In the genomic region with DNA sequence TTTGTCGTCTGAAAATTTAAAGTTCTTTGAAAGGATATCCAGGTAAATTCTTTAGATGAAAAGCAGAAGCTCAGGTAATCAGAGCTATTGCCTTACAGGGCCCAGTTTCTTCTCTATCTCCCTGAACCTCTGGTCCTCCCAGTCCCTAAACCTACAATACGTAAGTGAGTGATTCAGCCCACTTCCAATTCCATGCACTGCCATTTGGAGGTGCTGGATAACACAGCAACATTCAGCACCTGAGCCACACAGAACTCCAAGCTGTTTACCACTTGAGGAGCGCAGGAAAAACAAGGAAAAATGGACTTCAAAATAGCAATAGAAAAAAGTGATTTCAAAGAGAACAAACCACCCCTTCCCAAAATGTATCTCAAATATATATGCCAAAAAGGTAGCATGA, we compare ENCODE assay signal across 17 cellular contexts.
"Had no signal": no experiment of that assay in that cellular context is flagged by ENCODE, and none has a peak within 500 bp of the region (broad histone marks: within the 10 kb centered on the region; RNA-seq: fewer than 3 reads in every experiment).

No MANE protein-coding gene starts in this region.

- H3K4me1 Mint-ChIP-seq: activated naive CD8-positive, alpha-beta T cell treated with anti-CD3 and anti-CD28 coated beads, Interleukin-2, amount 10 ng/mL, durations not matched to agents 7 days and 5 days; nephron had no signal

- DNase-seq: activated CD4-positive, alpha-beta memory T cell treated with anti-CD3 and anti-CD28 coated beads for 36 hours; activated gamma-delta T cell treated with Interleukin-2 at 50 U/mL for 16 hours; activated naive CD8-positive, alpha-beta T cell treated with anti-CD3 and anti-CD28 coated beads, Interleukin-2, amount 10 ng/mL, durations not matched to agents 7 days and 5 days; activated T-cell treated with anti-CD3 and anti-CD28 coated beads, Interleukin-2, amount 50 U/mL, for 48 hours; anterior cingulate cortex; dorsolateral prefrontal cortex; esophagus squamous epithelium; foreskin fibroblast; left lung; ovary; stimulated activated CD4-positive, alpha-beta T cell treated with anti-CD3 and anti-CD28 coated beads, Interleukin-2, amount 100 ng/mL, for 48 hours; stimulated activated naive CD4-positive, alpha-beta T cell treated with Interleukin-2 at 50 U/mL for 16 hours; upper lobe of left lung had no signal

- H3K27me3 Mint-ChIP-seq: activated CD4-positive, alpha-beta memory T cell treated with anti-CD3 and anti-CD28 coated beads for 36 hours; activated naive CD8-positive, alpha-beta T cell treated with anti-CD3 and anti-CD28 coated beads, Interleukin-2, amount 10 ng/mL, durations not matched to agents 7 days and 5 days; memory B cell had no signal

- H3K27ac Mint-ChIP-seq: activated CD4-positive, alpha-beta memory T cell treated with anti-CD3 and anti-CD28 coated beads for 36 hours; activated naive CD8-positive, alpha-beta T cell treated with anti-CD3 and anti-CD28 coated beads, Interleukin-2, amount 10 ng/mL, durations not matched to agents 7 days and 5 days; memory B cell; nephron had no signal

- H3K36me3 ChIP-seq: breast epithelium, esophagus squamous epithelium, left lung, ovary, suprapubic skin, upper lobe of left lung had no signal

- H3K4me3 ChIP-seq: breast epithelium, dorsolateral prefrontal cortex, esophagus squamous epithelium, left lung, ovary, suprapubic skin, upper lobe of left lung had no signal

- ATAC-seq: left lung had no signal

- H3K9me3 ChIP-seq: esophagus squamous epithelium, left lung, ovary, suprapubic skin, upper lobe of left lung had no signal

- H3K4me3 Mint-ChIP-seq: activated CD4-positive, alpha-beta memory T cell treated with anti-CD3 and anti-CD28 coated beads for 36 hours; activated naive CD8-positive, alpha-beta T cell treated with anti-CD3 and anti-CD28 coated beads, Interleukin-2, amount 10 ng/mL, durations not matched to agents 7 days and 5 days; memory B cell; nephron had no signal

- H3K9me3 Mint-ChIP-seq: activated CD4-positive, alpha-beta memory T cell treated with anti-CD3 and anti-CD28 coated beads for 36 hours; activated naive CD8-positive, alpha-beta T cell treated with anti-CD3 and anti-CD28 coated beads, Interleukin-2, amount 10 ng/mL, durations not matched to agents 7 days and 5 days; memory B cell had no signal

- H3K27ac ChIP-seq: breast epithelium, dorsolateral prefrontal cortex, esophagus squamous epithelium, left lung, ovary, suprapubic skin, upper lobe of left lung had no signal

- H3K4me1 ChIP-seq: breast epithelium, esophagus squamous epithelium, left lung, suprapubic skin, upper lobe of left lung had no signal

- H3K27me3 ChIP-seq: breast epithelium, dorsolateral prefrontal cortex, esophagus squamous epithelium, left lung, ovary, suprapubic skin, upper lobe of left lung had no signal

- H3K36me3 Mint-ChIP-seq: activated CD4-positive, alpha-beta memory T cell treated with anti-CD3 and anti-CD28 coated beads for 36 hours; activated naive CD8-positive, alpha-beta T cell treated with anti-CD3 and anti-CD28 coated beads, Interleukin-2, amount 10 ng/mL, durations not matched to agents 7 days and 5 days; memory B cell had no signal
